ENCODE assay signal across 26 cellular contexts in genomic region chr22:21064917-21065864, GRCh38. TPM values are rescaled to one million over a fixed set of nuclear protein-coding genes. Genes with fewer than 3 reads are reported as not detected.
"Had no signal": no experiment of that assay in that cellular context is flagged by ENCODE, and none has a peak within 500 bp of the region (broad histone marks: within the 10 kb centered on the region; RNA-seq: fewer than 3 reads in every experiment).

No MANE protein-coding gene starts in this region.

- H3K9me3 ChIP-seq: mucosa of descending colon, ovary, right lobe of liver, spleen, thoracic aorta, upper lobe of right lung had no signal

- H3K27ac Mint-ChIP-seq: activated naive CD4-positive, alpha-beta T cell treated with anti-CD3 and anti-CD28 coated beads, Interleukin-2, amount 50 U/mL, for 24 hours; naive B cell; stimulated activated memory B cell treated with anti-CD40 and anti-IgM and Interleukin-4, amounts not matched to agents 10 μg/mL and 1 μg/mL and 100 μg/mL, for 72 hours had no signal

- H3K27me3 ChIP-seq: dorsolateral prefrontal cortex, ovary, right lobe of liver, spleen, upper lobe of right lung had no signal

- H3K4me3 Mint-ChIP-seq: activated naive CD4-positive, alpha-beta T cell treated with anti-CD3 and anti-CD28 coated beads, Interleukin-2, amount 50 U/mL, for 24 hours; naive B cell; neural crest cell; stimulated activated memory B cell treated with anti-CD40 and anti-IgM and Interleukin-4, amounts not matched to agents 10 μg/mL and 1 μg/mL and 100 μg/mL, for 72 hours had no signal

- H3K36me3 ChIP-seq: ovary, right lobe of liver, spleen, thoracic aorta, upper lobe of right lung, WERI-Rb-1 had no signal

- H3K36me3 Mint-ChIP-seq: activated naive CD4-positive, alpha-beta T cell treated with anti-CD3 and anti-CD28 coated beads, Interleukin-2, amount 50 U/mL, for 24 hours; naive B cell; stimulated activated memory B cell treated with anti-CD40 and anti-IgM and Interleukin-4, amounts not matched to agents 10 μg/mL and 1 μg/mL and 100 μg/mL, for 72 hours had no signal

- H3K27ac ChIP-seq: dorsolateral prefrontal cortex, ovary, right lobe of liver, spleen, thoracic aorta, upper lobe of right lung, WERI-Rb-1 had no signal

- H3K4me1 ChIP-seq: right lobe of liver, spleen, upper lobe of right lung had no signal

- H3K9me3 Mint-ChIP-seq: activated naive CD4-positive, alpha-beta T cell treated with anti-CD3 and anti-CD28 coated beads, Interleukin-2, amount 50 U/mL, for 24 hours; stimulated activated memory B cell treated with anti-CD40 and anti-IgM and Interleukin-4, amounts not matched to agents 10 μg/mL and 1 μg/mL and 100 μg/mL, for 72 hours had no signal

- H3K4me3 ChIP-seq: dorsolateral prefrontal cortex, mucosa of descending colon, ovary, right lobe of liver, spleen, thoracic aorta, upper lobe of right lung had no signal

- DNase-seq: activated CD4-positive, alpha-beta T cell treated with anti-CD3 and anti-CD28 coated beads for 1 hour; activated CD8-positive, alpha-beta memory T cell treated with anti-CD3 and anti-CD28 coated beads for 24 hours; activated CD8-positive, alpha-beta memory T cell treated with anti-CD3 and anti-CD28 coated beads, Interleukin-2, amount 50 U/mL, for 48 hours; activated gamma-delta T cell; foreskin melanocyte; head of caudate nucleus; mesenchymal stem cell; mucosa of descending colon; naive B cell; ovary; spleen; stimulated activated CD4-positive, alpha-beta T cell treated with anti-CD3 and anti-CD28 coated beads, Interleukin-4, amount 100 ng/mL, for 4 hours; SW 1271; T-helper 2 cell; upper lobe of right lung; WERI-Rb-1 had no signal

- ATAC-seq: mucosa of descending colon; right lobe of liver; stimulated activated memory B cell treated with anti-CD40 and anti-IgM and Interleukin-4, amounts not matched to agents 10 μg/mL and 1 μg/mL and 100 μg/mL, for 72 hours; upper lobe of right lung had no signal

- H3K27me3 Mint-ChIP-seq: activated naive CD4-positive, alpha-beta T cell treated with anti-CD3 and anti-CD28 coated beads, Interleukin-2, amount 50 U/mL, for 24 hours; stimulated activated memory B cell treated with anti-CD40 and anti-IgM and Interleukin-4, amounts not matched to agents 10 μg/mL and 1 μg/mL and 100 μg/mL, for 72 hours had no signal

- H3K4me1 Mint-ChIP-seq: activated naive CD4-positive, alpha-beta T cell treated with anti-CD3 and anti-CD28 coated beads, Interleukin-2, amount 50 U/mL, for 24 hours; naive B cell; neural crest cell had no signal

RNA-seq across cellular contexts. Expression of gene LRRC74B, which starts 19.4 kb away (rescaled TPM):
- total RNA-seq: epithelial cell of proximal tubule, kidney epithelial cell, liver, neural crest cell, pulmonary artery endothelial cell, right lobe of liver, spleen, thoracic aorta, upper lobe of right lung had no signal

RNA-seq across cellular contexts. Expression of gene SLC7A4, which starts 32.8 kb away (rescaled TPM):
- total RNA-seq: pulmonary artery endothelial cell had no signal

RNA-seq across cellular contexts. Expression of gene P2RX6, which starts 50.2 kb away (rescaled TPM):
- total RNA-seq: epithelial cell of proximal tubule, kidney epithelial cell had no signal
